ENCODE assay signal across 9 cellular contexts in genomic region chr1:221761354-221762002, GRCh38. TPM values are rescaled to one million over a fixed set of nuclear protein-coding genes. Genes with fewer than 3 reads are reported as not detected.
DNase-seq lines count a peak whose midpoint lies in the region; ATAC-seq and TF ChIP-seq lines count a peak whose summit lies in the region.
"Had no signal": no experiment of that assay in that cellular context is flagged by ENCODE, and none has a peak within 500 bp of the region (broad histone marks: within the 10 kb centered on the region; RNA-seq: fewer than 3 reads in every experiment).

No MANE protein-coding gene starts in this region.

- peak; percentile 77 for ATAC-seq in GM18502 (IDR thresholded peaks at IDR 0.05; ENCODE audit: poor library complexity, unreplicated experiment)
- ATAC-seq in GM19455 (IDR thresholded peaks at IDR 0.05; ENCODE audit: unreplicated experiment), result peak; percentile 87
- ATAC-seq in HG02885 (IDR thresholded peaks at IDR 0.05; ENCODE audit: poor library complexity, unreplicated experiment), result peak; percentile 79
- ATAC-seq in esophagus mucosa, result no peak
- ATAC-seq: gastrocnemius medialis had no signal

- TF ChIP-seq CTCF in Loucy (conservative IDR thresholded peaks at IDR 0.05; ENCODE audit: low read length), result no peak

- no peaks in the 10 kb centered on the region for H3F3A ChIP-seq in Loucy (ENCODE audit: low read depth)

- H3K9me2 ChIP-seq in Loucy (replicated peaks; ENCODE audit: low read depth, low read length), result no peaks in the 10 kb centered on the region

- no peaks in the 10 kb centered on the region for H3K27me3 ChIP-seq in Loucy (ENCODE audit: insufficient read depth, low read length, poor library complexity, severe bottlenecking)
- H3K27me3 ChIP-seq: gastrocnemius medialis had no signal

- peak overlapping the region; percentile 56 for H2AFZ ChIP-seq in Loucy (ENCODE audit: low read length)

- DNase-seq in hypothalamus (lab: John Stamatoyannopoulos, UW), result no peak
- no peak for DNase-seq in NCI-H1694 (lab: John Stamatoyannopoulos, UW)
- DNase-seq in T1000 (lab: John Stamatoyannopoulos, UW), result no peak
- DNase-seq: gastrocnemius medialis had no signal

- H3K4me3 ChIP-seq in Loucy (ENCODE audit: low read length, poor library complexity, severe bottlenecking), result no peak overlapping the region
- H3K4me3 ChIP-seq: gastrocnemius medialis had no signal

- peak overlapping the region; percentile 33 for H3K9ac ChIP-seq in Loucy (ENCODE audit: low read depth, low read length, poor library complexity, severe bottlenecking)

- H3K4me1 ChIP-seq in Loucy (ENCODE audit: insufficient read depth, low read length, poor library complexity, severe bottlenecking), result peaks cover 48% of the 10 kb centered on the region

- H4K20me1 ChIP-seq in Loucy (ENCODE audit: insufficient read depth, low read length, poor library complexity, severe bottlenecking), result no peaks in the 10 kb centered on the region

- no peaks in the 10 kb centered on the region for H3K9me3 ChIP-seq in Loucy (ENCODE audit: insufficient read depth, low read depth, low read length)
- H3K9me3 ChIP-seq: gastrocnemius medialis had no signal

- H3K79me2 ChIP-seq in Loucy (ENCODE audit: insufficient read depth, low read length), result no peaks in the 10 kb centered on the region

- H3K36me3 ChIP-seq in Loucy (ENCODE audit: insufficient read depth, low read length), result no peaks in the 10 kb centered on the region
- H3K36me3 ChIP-seq: gastrocnemius medialis had no signal

- H3K4me2 ChIP-seq in Loucy (ENCODE audit: low read depth, low read length, poor library complexity, severe bottlenecking), result peak overlapping the region; percentile 15

RNA-seq across cellular contexts. Expression of gene DUSP10, which starts 19.6 kb away (rescaled TPM):
- 3.0 TPM for total RNA-seq in esophagus mucosa
